In the genomic region with DNA sequence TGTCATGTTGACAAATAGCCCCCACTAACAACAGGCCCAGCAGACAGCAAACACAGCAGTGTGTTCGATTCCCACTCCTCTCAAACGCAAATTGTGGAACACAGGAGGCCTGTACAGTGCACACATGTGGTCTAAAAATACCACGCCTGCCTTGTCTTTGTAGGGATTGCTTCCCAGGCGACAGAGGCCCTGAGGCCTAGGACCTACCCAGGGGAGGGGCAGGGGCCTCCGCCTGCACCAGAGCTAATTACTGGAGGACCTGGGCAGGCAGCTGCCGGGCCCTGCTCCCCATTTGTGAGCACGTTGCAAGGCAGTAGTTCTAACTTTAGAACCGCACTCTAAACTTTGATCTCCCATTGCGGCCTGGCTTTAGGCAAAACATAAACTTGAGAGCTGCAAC, we compare ENCODE assay signal across 25 cellular contexts.
DNase-seq lines count a peak whose midpoint lies in the region; ATAC-seq and TF ChIP-seq lines count a peak whose summit lies in the region.
"Had no signal": no experiment of that assay in that cellular context is flagged by ENCODE, and none has a peak within 500 bp of the region (broad histone marks: within the 10 kb centered on the region; RNA-seq: fewer than 3 reads in every experiment).

No MANE protein-coding gene starts in this region.

- no peak for TF ChIP-seq CTCF in neural crest cell (conservative IDR thresholded peaks at IDR 0.05)

- H3K4me2 ChIP-seq in BLaER1: peak overlapping the region; percentile 65
- H3K4me2 ChIP-seq: A549 had no signal

- H4K20me1 ChIP-seq in BLaER1: no peaks in the 10 kb centered on the region

- H3K27ac ChIP-seq in BLaER1: 0 out of 2 replicates have a peak overlapping the region, but pooled peaks have one; percentile 31
- no peak overlapping the region for H3K27ac ChIP-seq in SJCRH30
- H3K27ac ChIP-seq: A549, GM23248, SJSA1, upper lobe of left lung, WERI-Rb-1 had no signal

- no peaks in the 10 kb centered on the region for H3K9me3 ChIP-seq in BLaER1
- no peaks in the 10 kb centered on the region for H3K9me3 ChIP-seq in SJCRH30 (replicated peaks)
- H3K9me3 ChIP-seq: A549, MG63, SJSA1, upper lobe of left lung had no signal

- no peaks in the 10 kb centered on the region for H3K27me3 ChIP-seq in BLaER1
- no peaks in the 10 kb centered on the region for H3K27me3 ChIP-seq in SJCRH30
- H3K27me3 ChIP-seq: MG63, SJSA1, upper lobe of left lung had no signal

- peak; percentile 76 to 77 for ATAC-seq in left cardiac atrium
- no peak for ATAC-seq in activated naive CD8-positive, alpha-beta T cell treated with anti-CD3 and anti-CD28 coated beads, Interleukin-2, amount 50 U/mL, for 24 hours
- no peak for ATAC-seq in GM21515 (IDR thresholded peaks at IDR 0.05; ENCODE audit: unreplicated experiment)
- ATAC-seq: A549, K562 had no signal

- H3K36me3 ChIP-seq in BLaER1 (no peaks in the 10 kb centered on the region), SJCRH30 (no peaks in the 10 kb centered on the region)
- H3K36me3 ChIP-seq: MG63, SJSA1, upper lobe of left lung, WERI-Rb-1 had no signal

- H3K9ac ChIP-seq in BLaER1: no peak overlapping the region
- H3K9ac ChIP-seq: GM23248 had no signal

- DNase-seq in SJCRH30 (peak; percentile 52 to 61), left cardiac atrium (no peak), neural crest cell (ENCODE audit: low read depth, low spot score) (peak; percentile 12), NCI-H1436 (lab: John Stamatoyannopoulos, UW) (no peak), OCI-M1 (lab: John Stamatoyannopoulos, UW) (no peak)
- DNase-seq in activated naive CD8-positive, alpha-beta T cell treated with anti-CD3 and anti-CD28 coated beads, Interleukin-2, amount 50 U/mL, for 24 hours: no peak
- DNase-seq: activated CD4-positive, alpha-beta T cell treated with anti-CD3 and anti-CD28 coated beads, Interleukin-2, amount 50 U/mL, for 1 hour; activated naive CD4-positive, alpha-beta T cell treated with anti-CD3 and anti-CD28 coated beads, Interleukin-2, amount 50 U/mL, for 16 hours; cortex of kidney; DMS53; GF-D8; GM23248; mesendoderm; MG63; NCI-H146; NCI-H510A treated with DMSO at 0.1 percent for 48 hours; NK-92 treated with Interleukin-12 subunit alpha and Interleukin-12 subunit beta, amount 100 ng/mL, for 24 hours; WERI-Rb-1 had no signal

- peaks cover 36% of the 10 kb centered on the region for H3K4me1 Mint-ChIP-seq in neural crest cell
- H3K4me1 Mint-ChIP-seq in activated naive CD8-positive, alpha-beta T cell treated with anti-CD3 and anti-CD28 coated beads, Interleukin-2, amount 50 U/mL, for 24 hours: peaks cover 15% of the 10 kb centered on the region

- H3K4me3 Mint-ChIP-seq in neural crest cell: peak overlapping the region; percentile 25
- no peak overlapping the region for H3K4me3 Mint-ChIP-seq in activated naive CD8-positive, alpha-beta T cell treated with anti-CD3 and anti-CD28 coated beads, Interleukin-2, amount 50 U/mL, for 24 hours
- H3K4me3 Mint-ChIP-seq: natural killer cell treated with Interleukin-12 subunit alpha and Interleukin-12 subunit beta and Interleukin-15 and Interleukin-18, amount 100 ng/mL, for 72 hours had no signal

- H3K36me3 Mint-ChIP-seq in neural crest cell (ENCODE audit: low read depth): no peaks in the 10 kb centered on the region
- no peaks in the 10 kb centered on the region for H3K36me3 Mint-ChIP-seq in activated naive CD8-positive, alpha-beta T cell treated with anti-CD3 and anti-CD28 coated beads, Interleukin-2, amount 50 U/mL, for 24 hours (ENCODE audit: low read depth)
- H3K36me3 Mint-ChIP-seq: natural killer cell treated with Interleukin-12 subunit alpha and Interleukin-12 subunit beta and Interleukin-15 and Interleukin-18, amount 100 ng/mL, for 72 hours had no signal

- H3K4me3 ChIP-seq in BLaER1: no peak overlapping the region
- H3K4me3 ChIP-seq in SJCRH30: no peak overlapping the region
- H3K4me3 ChIP-seq: A549, GM23248, K562, MG63, SJSA1, upper lobe of left lung had no signal

- H3K4me1 ChIP-seq in BLaER1 (peaks cover 47% of the 10 kb centered on the region), SJCRH30 (no peaks in the 10 kb centered on the region)
- H3K4me1 ChIP-seq: A549, SJSA1 had no signal

- no peaks in the 10 kb centered on the region for H3K27me3 Mint-ChIP-seq in neural crest cell (ENCODE audit: low read depth)
- no peaks in the 10 kb centered on the region for H3K27me3 Mint-ChIP-seq in activated naive CD8-positive, alpha-beta T cell treated with anti-CD3 and anti-CD28 coated beads, Interleukin-2, amount 50 U/mL, for 24 hours
- H3K27me3 Mint-ChIP-seq: natural killer cell treated with Interleukin-12 subunit alpha and Interleukin-12 subunit beta and Interleukin-15 and Interleukin-18, amount 100 ng/mL, for 72 hours had no signal

- H3K9me3 Mint-ChIP-seq in neural crest cell: peaks cover 2% of the 10 kb centered on the region
- H3K9me3 Mint-ChIP-seq in activated naive CD8-positive, alpha-beta T cell treated with anti-CD3 and anti-CD28 coated beads, Interleukin-2, amount 50 U/mL, for 24 hours: no peaks in the 10 kb centered on the region
- H3K9me3 Mint-ChIP-seq: natural killer cell treated with Interleukin-12 subunit alpha and Interleukin-12 subunit beta and Interleukin-15 and Interleukin-18, amount 100 ng/mL, for 72 hours had no signal

- intact Hi-C loops in left cardiac atrium (cut with DNase I): no loop called here

- no peak overlapping the region for H3K27ac Mint-ChIP-seq in neural crest cell (ENCODE audit: unreplicated experiment)
- no peak overlapping the region for H3K27ac Mint-ChIP-seq in activated naive CD8-positive, alpha-beta T cell treated with anti-CD3 and anti-CD28 coated beads, Interleukin-2, amount 50 U/mL, for 24 hours
- H3K27ac Mint-ChIP-seq: natural killer cell treated with Interleukin-12 subunit alpha and Interleukin-12 subunit beta and Interleukin-15 and Interleukin-18, amount 100 ng/mL, for 72 hours had no signal

Comparison
In these comparisons a context has a peak if more than half of its experiments do, and no peak if none do; other contexts are left out.
1. DNase-seq: peak in SJCRH30 (2 of 2) and neural crest cell (single experiment); none in left cardiac atrium (single experiment), activated naive CD8-positive, alpha-beta T cell treated with anti-CD3 and anti-CD28 coated beads, Interleukin-2, amount 50 U/mL, for 24 hours (single experiment), NCI-H1436 (single experiment) and OCI-M1 (single experiment).
2. ATAC-seq: peak in left cardiac atrium (2 of 2); none in activated naive CD8-positive, alpha-beta T cell treated with anti-CD3 and anti-CD28 coated beads, Interleukin-2, amount 50 U/mL, for 24 hours (single experiment) and GM21515 (single experiment).